8 cellular contexts compared by ENCODE assay signal in genomic region chr15:80242132-80242769, GRCh38.
DNase-seq lines count a peak whose midpoint lies in the region; TF ChIP-seq lines count a peak whose summit lies in the region.

No MANE protein-coding gene starts in this region.

- peaks cover 38% of the 10 kb centered on the region for H3K27me3 Mint-ChIP-seq in nephron progenitor cell (ENCODE audit: low read depth, poor library complexity)

- no peaks in the 10 kb centered on the region for H3K9me3 Mint-ChIP-seq in nephron progenitor cell

- H3K4me1 Mint-ChIP-seq in nephron progenitor cell = peaks cover 18% of the 10 kb centered on the region

- peak; percentile 21 for DNase-seq in stimulated activated CD4-positive, alpha-beta T cell treated with anti-CD3 and anti-CD28 coated beads, Interleukin-15, amount 100 ng/mL, for 24 hours
- DNase-seq in stimulated activated CD4-positive, alpha-beta T cell treated with anti-CD3 and anti-CD28 coated beads, Interleukin-12 subunit alpha, Interleukin-12 subunit beta, amount 100 ng/mL, for 4 hours = no peak
- DNase-seq in NCI-H69 (lab: John Stamatoyannopoulos, UW) = peak; percentile 53
- peak; percentile 60 for DNase-seq in choroid plexus epithelial cell (ENCODE audit: low read depth)
- DNase-seq in nephron progenitor cell = peak; percentile 20
- no peak for DNase-seq in NCI-H2107 (lab: John Stamatoyannopoulos, UW)
- no peak for DNase-seq in GOT3 (lab: John Stamatoyannopoulos, UW)
- no peak for DNase-seq in central memory CD4-positive, alpha-beta T cell

- H3K27ac Mint-ChIP-seq in nephron progenitor cell = no peak overlapping the region

- H3K36me3 Mint-ChIP-seq in nephron progenitor cell (ENCODE audit: low read depth) = no peaks in the 10 kb centered on the region

- no peak overlapping the region for H3K4me3 Mint-ChIP-seq in nephron progenitor cell

- no peak overlapping the region for H3K4me3 ChIP-seq in choroid plexus epithelial cell (ENCODE audit: low read depth, low read length)

- TF ChIP-seq CTCF in choroid plexus epithelial cell (conservative IDR thresholded peaks at IDR 0.05; ENCODE audit: low read depth, low read length) (peak; percentile 82), nephron progenitor cell (IDR thresholded peaks at IDR 0.05) (peak; percentile 60)

Comparison
In these comparisons a context has a peak if more than half of its experiments do, and no peak if none do; other contexts are left out.
1. DNase-seq: peak in stimulated activated CD4-positive, alpha-beta T cell treated with anti-CD3 and anti-CD28 coated beads, Interleukin-15, amount 100 ng/mL, for 24 hours (single experiment), NCI-H69 (single experiment), choroid plexus epithelial cell (single experiment) and nephron progenitor cell (single experiment); none in stimulated activated CD4-positive, alpha-beta T cell treated with anti-CD3 and anti-CD28 coated beads, Interleukin-12 subunit alpha, Interleukin-12 subunit beta, amount 100 ng/mL, for 4 hours (single experiment), NCI-H2107 (single experiment), GOT3 (single experiment) and central memory CD4-positive, alpha-beta T cell (single experiment).